ENCODE assay signal across 8 cellular contexts in genomic region chr4:169270810-169271691, GRCh38. TPM values are rescaled to one million over a fixed set of nuclear protein-coding genes. Genes with fewer than 3 reads are reported as not detected.
DNase-seq lines count a peak whose midpoint lies in the region; ATAC-seq and TF ChIP-seq lines count a peak whose summit lies in the region.

Gene SH3RF1 (minus strand): TSS chr4:169270956. CDS start chr4:169269212, 1,744 bp downstream.

- peak within 1 kb of the TSS; percentile 82 for H3K4me2 ChIP-seq in trophoblast cell (ENCODE audit: low read length)

- H3K4me3 ChIP-seq in adrenal gland (peak within 1 kb of the TSS; percentile 51 to 98 (median 88)), heart right ventricle (peak within 1 kb of the TSS; percentile 81 to 99 (median 94)), trophoblast cell (ENCODE audit: low read depth, low read length) (peak within 1 kb of the TSS; percentile 82)

- H3K27me3 ChIP-seq in adrenal gland (no peaks in the 10 kb centered on the region), heart right ventricle (peaks cover 0 to 5% (median 0%) of the 10 kb centered on the region in 7 donors), trophoblast cell (ENCODE audit: insufficient read depth, low read length) (no peaks in the 10 kb centered on the region)

- WGBS in adrenal gland, 4 donors = 0 to 1% (median 1%) methylated on average over 23 to 110 of the region's 110 CpGs
- WGBS in heart right ventricle, 2 donors = 1% methylated on average over 86 to 109 of the region's 110 CpGs
- no CpG with 5 or more reads among the region's 110 CpGs for WGBS in trophoblast cell (ENCODE audit: extremely low coverage, insufficient coverage, insufficient read length)

- H3K79me1 ChIP-seq in trophoblast cell (ENCODE audit: low read length) = peaks cover 20% of the 10 kb centered on the region

- H4K91ac ChIP-seq in trophoblast cell (ENCODE audit: low read depth, low read length) = peak within 1 kb of the TSS; percentile 93

- peak within 1 kb of the TSS; percentile 93 for H3K9ac ChIP-seq in trophoblast cell (ENCODE audit: low read length)

- H3K79me2 ChIP-seq in trophoblast cell (ENCODE audit: control insufficient read depth, insufficient read depth, low read length, poor library complexity) = peaks cover 18% of the 10 kb centered on the region

- no peaks in the 10 kb centered on the region for H3K36me3 ChIP-seq in adrenal gland (replicated peaks in 1 of 2)
- H3K36me3 ChIP-seq in heart right ventricle = no peaks in the 10 kb centered on the region
- H3K36me3 ChIP-seq in trophoblast cell (ENCODE audit: control insufficient read depth in 1 of 2, insufficient read depth in 2 of 2, low read length in 2 of 2) = peaks cover 2% of the 10 kb centered on the region in 2 experiments

- H3K23ac ChIP-seq in trophoblast cell (ENCODE audit: low read length) = no peak within 1 kb of the TSS

- peak within 1 kb of the TSS; percentile 97 for H2AFZ ChIP-seq in trophoblast cell (ENCODE audit: insufficient read depth, low read length, poor library complexity)

- TF ChIP-seq CTCF in adrenal gland (IDR thresholded peaks at IDR 0.05) (peak in 3 of 6 experiments; percentile 22 to 41 (median 37)), heart right ventricle (IDR thresholded peaks at IDR 0.05) (peak in 8 of 9 donors; percentile 20 to 59 (median 40))

- peak within 1 kb of the TSS; percentile 85 for H4K12ac ChIP-seq in trophoblast cell (ENCODE audit: low read depth, low read length)

- H3K27ac ChIP-seq in adrenal gland (peak within 1 kb of the TSS; percentile 45 to 91 (median 80)), heart right ventricle (peak within 1 kb of the TSS; percentile 80 to 97 (median 94)), trophoblast cell (ENCODE audit: low read depth, low read length) (peak within 1 kb of the TSS; percentile 94)

- H3K18ac ChIP-seq in trophoblast cell (ENCODE audit: low read length) = peak within 1 kb of the TSS; percentile 98

- H2BK12ac ChIP-seq in trophoblast cell (ENCODE audit: low read length) = peak within 1 kb of the TSS; percentile 79

- intact Hi-C loops in adrenal gland (cut with DNase I) (no loop called here), heart right ventricle (cut with DNase I) (loop anchor here in 7 of 10 donors (5.0 to 10.0 kb wide), 8 partner anchors 134 to 259 kb away; partner anchors contain the start of gene CBR4 (in 3 of the 7))

- peak within 1 kb of the TSS; percentile 77 for H3K4ac ChIP-seq in trophoblast cell (ENCODE audit: low read depth, low read length)

- DNase-seq in DMS153 treated with DMSO at 0.1 percent for 48 hours (lab: John Stamatoyannopoulos, UW; ENCODE audit: unreplicated experiment) (peak; percentile 65), NOMO-1 (lab: John Stamatoyannopoulos, UW; ENCODE audit: unreplicated experiment in 2 of 2) (peak; percentile 72 to 82), adrenal gland (peak; percentile 81 to 91 (median 85)), heart right ventricle (peak; percentile 91), trophoblast cell (peak; percentile 78 to 90), HPDE6-E6E7 (ENCODE audit: extremely low spot score) (no peak)

- H3K9me3 ChIP-seq in adrenal gland (replicated peaks in 1 of 3) (no peaks in the 10 kb centered on the region), heart right ventricle (no peaks in the 10 kb centered on the region), trophoblast cell (ENCODE audit: insufficient read depth, low read depth, low read length) (no peaks in the 10 kb centered on the region)

- H2BK120ac ChIP-seq in trophoblast cell (ENCODE audit: insufficient read depth, low read length, poor library complexity) = peak within 1 kb of the TSS; percentile 94

- TF ChIP-seq POLR2A in adrenal gland (IDR thresholded peaks at IDR 0.05) = peak; percentile 81 to 86

- peak within 1 kb of the TSS; percentile 94 for H4K8ac ChIP-seq in trophoblast cell (ENCODE audit: low read depth, low read length)

- H2BK5ac ChIP-seq in trophoblast cell (ENCODE audit: low read depth, low read length, poor library complexity) = peak within 1 kb of the TSS; percentile 98

- H3K4me1 ChIP-seq in adrenal gland (replicated peaks in 1 of 2) (peaks cover 11 to 31% of the 10 kb centered on the region in 2 donors), heart right ventricle (peaks cover 2 to 54% (median 41%) of the 10 kb centered on the region in 9 donors), trophoblast cell (ENCODE audit: control insufficient read depth in 1 of 2, insufficient read depth in 2 of 2, low read length in 2 of 2) (peaks cover 9 to 19% of the 10 kb centered on the region in 2 experiments)

- peak within 1 kb of the TSS; percentile 49 for H2AK5ac ChIP-seq in trophoblast cell (ENCODE audit: low read length)

- peak; percentile 55 for ATAC-seq in GM19351 (IDR thresholded peaks at IDR 0.05; ENCODE audit: unreplicated experiment)
- peak; percentile 69 for ATAC-seq in HG03432 (IDR thresholded peaks at IDR 0.05; ENCODE audit: unreplicated experiment)
- peak; percentile 95 to 98 (median 96) for ATAC-seq in heart right ventricle

- peak within 1 kb of the TSS; percentile 97 for H3K14ac ChIP-seq in trophoblast cell (ENCODE audit: low read length)

RNA-seq across cellular contexts. Expression of gene SH3RF1, which starts in this region (rescaled TPM):
- total RNA-seq in adrenal gland (10 to 100 TPM in 5 of 8 donors, 1 to 10 TPM in 3; 7.0 to 19.3 (median 10.5) TPM), heart right ventricle (10 to 100 TPM in 5 of 10 donors, 1 to 10 TPM in 5; 7.0 to 11.7 (median 9.9) TPM)
- polyA plus RNA-seq in adrenal gland (1 to 10 TPM; 1.8 to 5.7 (median 2.2) TPM), heart right ventricle (1 to 10 TPM; 2.6 to 3.4 TPM)
- 13.7 and 14.0 TPM in 2 replicates for polyA plus RNA-seq in trophoblast cell (2013)

Comparison
In these comparisons a context has a peak if more than half of its experiments do, and no peak if none do; other contexts are left out.
1. intact Hi-C loops: an anchor here in heart right ventricle (5.0 to 10.0 kb wide); none called in adrenal gland.